Comparison of ENCODE assay signal across 8 cellular contexts in the genomic region with DNA sequence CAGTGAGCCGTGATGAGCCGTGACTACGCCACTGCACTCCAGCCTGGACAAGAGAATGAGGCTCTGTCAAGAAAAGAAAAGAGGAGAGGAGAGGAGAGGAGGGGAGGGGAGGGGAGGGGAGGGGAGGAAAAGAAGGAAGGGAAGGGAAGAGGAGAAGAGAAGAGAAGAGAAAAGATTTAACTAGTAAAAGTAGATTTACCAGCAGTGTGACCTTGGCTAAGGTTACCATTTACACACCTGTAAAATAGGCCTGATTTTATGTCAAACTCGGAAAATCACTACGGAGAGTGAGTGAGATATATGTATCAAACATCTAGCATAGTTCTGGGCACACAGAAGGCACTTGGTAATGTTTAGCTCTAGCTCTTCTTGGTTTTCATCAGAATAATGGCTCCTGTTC.
"Had no signal": no experiment of that assay in that cellular context is flagged by ENCODE, and none has a peak within 500 bp of the region (broad histone marks: within the 10 kb centered on the region; RNA-seq: fewer than 3 reads in every experiment).

No MANE protein-coding gene starts in this region.

- DNase-seq: GDM1, GF-D8 had no signal

- FAIRE-seq: G401.6, GM12878, GM12891, GM12892, GM18507, GM19239 had no signal

- ATAC-seq: GM12878 had no signal

- H3K4me3 ChIP-seq: GM12878 had no signal
